Comparison of ENCODE assay signal across 1 cellular context in the genomic region with DNA sequence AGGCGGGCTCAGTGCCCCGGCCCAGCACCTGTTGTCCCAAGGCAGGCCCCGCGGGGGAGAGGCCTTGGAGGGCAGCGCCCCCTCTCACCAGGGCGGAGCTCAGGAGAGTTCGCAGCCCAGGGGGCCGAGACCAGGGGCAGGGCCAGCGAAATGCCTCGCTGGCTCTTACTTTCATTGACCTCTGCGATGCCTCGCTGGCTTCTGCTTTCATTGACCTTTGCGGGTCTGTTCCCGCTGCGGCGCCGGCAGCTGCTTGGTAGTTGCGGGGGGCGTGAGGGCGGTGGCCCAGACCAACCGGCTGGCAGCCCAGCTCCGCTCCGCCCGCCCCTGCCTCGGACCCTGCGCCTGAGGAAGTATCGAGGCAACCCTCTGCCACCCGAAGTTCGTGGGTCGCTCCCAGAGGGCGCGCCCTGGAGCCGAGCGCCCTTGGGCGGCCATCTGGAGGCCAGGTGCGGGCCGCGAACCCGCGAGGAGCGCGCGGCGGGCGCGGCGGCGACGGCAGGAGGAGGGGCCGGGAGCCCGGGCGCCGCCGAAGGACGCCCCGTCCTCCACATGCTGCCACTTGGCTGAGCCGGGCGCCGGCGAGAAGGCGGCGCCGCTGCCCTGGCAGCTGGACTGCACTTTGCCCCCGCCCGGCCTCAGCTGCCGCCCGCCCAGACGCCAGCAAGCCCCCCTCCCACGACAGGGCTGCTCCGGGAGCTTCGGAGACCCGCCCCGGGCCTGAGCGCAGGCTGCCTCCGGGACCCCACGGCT.
A peak's percentile ranks its signal among the peaks of the same experiment; 100 is the strongest.
TF ChIP-seq lines count a peak whose summit lies in the region.

No MANE protein-coding gene starts in this region.

TF ChIP-seq in HepG2, 621 proteins besides CTCF, POLR2A, EP300 and RAD21 (continued from another document and continues in another):
- TF ChIP-seq, protein P1, sequence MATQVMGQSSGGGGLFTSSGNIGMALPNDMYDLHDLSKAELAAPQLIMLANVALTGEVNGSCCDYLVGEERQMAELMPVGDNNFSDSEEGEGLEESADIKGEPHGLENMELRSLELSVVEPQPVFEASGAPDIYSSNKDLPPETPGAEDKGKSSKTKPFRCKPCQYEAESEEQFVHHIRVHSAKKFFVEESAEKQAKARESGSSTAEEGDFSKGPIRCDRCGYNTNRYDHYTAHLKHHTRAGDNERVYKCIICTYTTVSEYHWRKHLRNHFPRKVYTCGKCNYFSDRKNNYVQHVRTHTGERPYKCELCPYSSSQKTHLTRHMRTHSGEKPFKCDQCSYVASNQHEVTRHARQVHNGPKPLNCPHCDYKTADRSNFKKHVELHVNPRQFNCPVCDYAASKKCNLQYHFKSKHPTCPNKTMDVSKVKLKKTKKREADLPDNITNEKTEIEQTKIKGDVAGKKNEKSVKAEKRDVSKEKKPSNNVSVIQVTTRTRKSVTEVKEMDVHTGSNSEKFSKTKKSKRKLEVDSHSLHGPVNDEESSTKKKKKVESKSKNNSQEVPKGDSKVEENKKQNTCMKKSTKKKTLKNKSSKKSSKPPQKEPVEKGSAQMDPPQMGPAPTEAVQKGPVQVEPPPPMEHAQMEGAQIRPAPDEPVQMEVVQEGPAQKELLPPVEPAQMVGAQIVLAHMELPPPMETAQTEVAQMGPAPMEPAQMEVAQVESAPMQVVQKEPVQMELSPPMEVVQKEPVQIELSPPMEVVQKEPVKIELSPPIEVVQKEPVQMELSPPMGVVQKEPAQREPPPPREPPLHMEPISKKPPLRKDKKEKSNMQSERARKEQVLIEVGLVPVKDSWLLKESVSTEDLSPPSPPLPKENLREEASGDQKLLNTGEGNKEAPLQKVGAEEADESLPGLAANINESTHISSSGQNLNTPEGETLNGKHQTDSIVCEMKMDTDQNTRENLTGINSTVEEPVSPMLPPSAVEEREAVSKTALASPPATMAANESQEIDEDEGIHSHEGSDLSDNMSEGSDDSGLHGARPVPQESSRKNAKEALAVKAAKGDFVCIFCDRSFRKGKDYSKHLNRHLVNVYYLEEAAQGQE (IDR thresholded peaks at IDR 0.05; ENCODE audit: borderline replicate concordance in 1 of 2, low read depth in 1 of 2, low read length in 2 of 2) = peak in 1 of 2 experiments; percentile 7; a peak in 1 of 4 replicates
- TF ChIP-seq TP53 (CRISPR knock-in tag; conservative IDR thresholded peaks at IDR 0.05) (no peak), RARA (CRISPR knock-in tag; IDR thresholded peaks at IDR 0.05) (0 out of 2 replicates have a peak, but pooled peaks have one; percentile 23), ZNF335 (CRISPR knock-in tag; IDR thresholded peaks at IDR 0.05) (no peak; the same call in 1 of the 2 replicates), MLLT10 (CRISPR knock-in tag; IDR thresholded peaks at IDR 0.05) (no peak), HCFC1 (IDR thresholded peaks at IDR 0.05; ENCODE audit: low read depth, low read length) (no peak), ZNF652 (CRISPR knock-in tag; IDR thresholded peaks at IDR 0.05; ENCODE audit: borderline replicate concordance, low read depth) (no peak), JARID2 (CRISPR knock-in tag; IDR thresholded peaks at IDR 0.05; ENCODE audit: insufficient replicate concordance) (no peak), ASH2L (IDR thresholded peaks at IDR 0.05; ENCODE audit: insufficient read length, low read depth, low read length) (peak; percentile 83), ZSCAN21 (CRISPR knock-in tag; IDR thresholded peaks at IDR 0.05; ENCODE audit: borderline replicate concordance) (peak; percentile 73; the same call in 1 of the 2 replicates), JUNB (CRISPR knock-in tag; IDR thresholded peaks at IDR 0.05; ENCODE audit: borderline replicate concordance) (no peak), ZNF20 (CRISPR knock-in tag; IDR thresholded peaks at IDR 0.05) (no peak), ZSCAN20 (CRISPR knock-in tag; IDR thresholded peaks at IDR 0.05; ENCODE audit: borderline replicate concordance) (peak; percentile 73; the same call in 1 of the 2 replicates), BHLHE40 (IDR thresholded peaks at IDR 0.05; ENCODE audit: low read length) (no peak; the same call in 1 of the 2 replicates), THYN1 (CRISPR knock-in tag; IDR thresholded peaks at IDR 0.05; ENCODE audit: borderline replicate concordance, low read depth) (no peak), ZNF7 (CRISPR knock-in tag; IDR thresholded peaks at IDR 0.05) (no peak), ZNF768 (CRISPR knock-in tag; IDR thresholded peaks at IDR 0.05) (peak; percentile 83), ZNF556 (CRISPR knock-in tag; IDR thresholded peaks at IDR 0.05; ENCODE audit: borderline replicate concordance) (no peak; the same call in 1 of the 2 replicates), KAT2B (IDR thresholded peaks at IDR 0.05; ENCODE audit: borderline replicate concordance, low read depth, low read length) (no peak), EZH2 (conservative IDR thresholded peaks at IDR 0.05; ENCODE audit: low read depth, low read length) (no peak), GLI4 (CRISPR knock-in tag; IDR thresholded peaks at IDR 0.05; ENCODE audit: borderline replicate concordance) (no peak), ZNF260 (CRISPR knock-in tag; IDR thresholded peaks at IDR 0.05; ENCODE audit: borderline replicate concordance, low read depth) (no peak), NFKB2 (CRISPR knock-in tag; IDR thresholded peaks at IDR 0.05; ENCODE audit: borderline replicate concordance) (peak; percentile 84; the same call in 1 of the 2 replicates), FOXM1 (CRISPR knock-in tag; IDR thresholded peaks at IDR 0.05) (no peak), ZNF607 (CRISPR knock-in tag; IDR thresholded peaks at IDR 0.05; ENCODE audit: borderline replicate concordance) (peak; percentile 13; the same call in 1 of the 2 replicates), ZNF30 (CRISPR knock-in tag; IDR thresholded peaks at IDR 0.05) (no peak), ZNF530 (CRISPR knock-in tag; IDR thresholded peaks at IDR 0.05; ENCODE audit: low read depth) (no peak), SIX4 (CRISPR knock-in tag; IDR thresholded peaks at IDR 0.05) (no peak), ZNF282 (IDR thresholded peaks at IDR 0.05; ENCODE audit: partially characterized antibody) (no peak), MIER2 (CRISPR knock-in tag; IDR thresholded peaks at IDR 0.05) (no peak), PAWR (CRISPR knock-in tag; IDR thresholded peaks at IDR 0.05; ENCODE audit: borderline replicate concordance) (no peak), ZNF138 (CRISPR knock-in tag; IDR thresholded peaks at IDR 0.05; ENCODE audit: low read depth) (no peak; the same call in 1 of the 2 replicates), TCF7 (IDR thresholded peaks at IDR 0.05; ENCODE audit: low read depth) (no peak), ZNF251 (CRISPR knock-in tag; IDR thresholded peaks at IDR 0.05) (no peak), ISL2 (CRISPR knock-in tag; IDR thresholded peaks at IDR 0.05) (peak; percentile 91)
- TF ChIP-seq, protein P2, sequence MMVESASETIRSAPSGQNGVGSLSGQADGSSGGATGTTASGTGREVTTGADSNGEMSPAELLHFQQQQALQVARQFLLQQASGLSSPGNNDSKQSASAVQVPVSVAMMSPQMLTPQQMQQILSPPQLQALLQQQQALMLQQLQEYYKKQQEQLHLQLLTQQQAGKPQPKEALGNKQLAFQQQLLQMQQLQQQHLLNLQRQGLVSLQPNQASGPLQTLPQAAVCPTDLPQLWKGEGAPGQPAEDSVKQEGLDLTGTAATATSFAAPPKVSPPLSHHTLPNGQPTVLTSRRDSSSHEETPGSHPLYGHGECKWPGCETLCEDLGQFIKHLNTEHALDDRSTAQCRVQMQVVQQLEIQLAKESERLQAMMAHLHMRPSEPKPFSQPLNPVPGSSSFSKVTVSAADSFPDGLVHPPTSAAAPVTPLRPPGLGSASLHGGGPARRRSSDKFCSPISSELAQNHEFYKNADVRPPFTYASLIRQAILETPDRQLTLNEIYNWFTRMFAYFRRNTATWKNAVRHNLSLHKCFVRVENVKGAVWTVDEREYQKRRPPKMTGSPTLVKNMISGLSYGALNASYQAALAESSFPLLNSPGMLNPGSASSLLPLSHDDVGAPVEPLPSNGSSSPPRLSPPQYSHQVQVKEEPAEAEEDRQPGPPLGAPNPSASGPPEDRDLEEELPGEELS (CRISPR knock-in tag; IDR thresholded peaks at IDR 0.05) = peak; percentile 1; the same call in 1 of the 2 replicates
- TF ChIP-seq, protein P3, sequence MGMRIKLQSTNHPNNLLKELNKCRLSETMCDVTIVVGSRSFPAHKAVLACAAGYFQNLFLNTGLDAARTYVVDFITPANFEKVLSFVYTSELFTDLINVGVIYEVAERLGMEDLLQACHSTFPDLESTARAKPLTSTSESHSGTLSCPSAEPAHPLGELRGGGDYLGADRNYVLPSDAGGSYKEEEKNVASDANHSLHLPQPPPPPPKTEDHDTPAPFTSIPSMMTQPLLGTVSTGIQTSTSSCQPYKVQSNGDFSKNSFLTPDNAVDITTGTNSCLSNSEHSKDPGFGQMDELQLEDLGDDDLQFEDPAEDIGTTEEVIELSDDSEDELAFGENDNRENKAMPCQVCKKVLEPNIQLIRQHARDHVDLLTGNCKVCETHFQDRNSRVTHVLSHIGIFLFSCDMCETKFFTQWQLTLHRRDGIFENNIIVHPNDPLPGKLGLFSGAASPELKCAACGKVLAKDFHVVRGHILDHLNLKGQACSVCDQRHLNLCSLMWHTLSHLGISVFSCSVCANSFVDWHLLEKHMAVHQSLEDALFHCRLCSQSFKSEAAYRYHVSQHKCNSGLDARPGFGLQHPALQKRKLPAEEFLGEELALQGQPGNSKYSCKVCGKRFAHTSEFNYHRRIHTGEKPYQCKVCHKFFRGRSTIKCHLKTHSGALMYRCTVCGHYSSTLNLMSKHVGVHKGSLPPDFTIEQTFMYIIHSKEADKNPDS (CRISPR knock-in tag; IDR thresholded peaks at IDR 0.05) = no peak
- TF ChIP-seq, protein P4, sequence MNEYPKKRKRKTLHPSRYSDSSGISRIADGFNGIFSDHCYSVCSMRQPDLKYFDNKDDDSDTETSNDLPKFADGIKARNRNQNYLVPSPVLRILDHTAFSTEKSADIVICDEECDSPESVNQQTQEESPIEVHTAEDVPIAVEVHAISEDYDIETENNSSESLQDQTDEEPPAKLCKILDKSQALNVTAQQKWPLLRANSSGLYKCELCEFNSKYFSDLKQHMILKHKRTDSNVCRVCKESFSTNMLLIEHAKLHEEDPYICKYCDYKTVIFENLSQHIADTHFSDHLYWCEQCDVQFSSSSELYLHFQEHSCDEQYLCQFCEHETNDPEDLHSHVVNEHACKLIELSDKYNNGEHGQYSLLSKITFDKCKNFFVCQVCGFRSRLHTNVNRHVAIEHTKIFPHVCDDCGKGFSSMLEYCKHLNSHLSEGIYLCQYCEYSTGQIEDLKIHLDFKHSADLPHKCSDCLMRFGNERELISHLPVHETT (CRISPR knock-in tag; conservative IDR thresholded peaks at IDR 0.05) = peak; percentile 51
- TF ChIP-seq, protein P5, sequence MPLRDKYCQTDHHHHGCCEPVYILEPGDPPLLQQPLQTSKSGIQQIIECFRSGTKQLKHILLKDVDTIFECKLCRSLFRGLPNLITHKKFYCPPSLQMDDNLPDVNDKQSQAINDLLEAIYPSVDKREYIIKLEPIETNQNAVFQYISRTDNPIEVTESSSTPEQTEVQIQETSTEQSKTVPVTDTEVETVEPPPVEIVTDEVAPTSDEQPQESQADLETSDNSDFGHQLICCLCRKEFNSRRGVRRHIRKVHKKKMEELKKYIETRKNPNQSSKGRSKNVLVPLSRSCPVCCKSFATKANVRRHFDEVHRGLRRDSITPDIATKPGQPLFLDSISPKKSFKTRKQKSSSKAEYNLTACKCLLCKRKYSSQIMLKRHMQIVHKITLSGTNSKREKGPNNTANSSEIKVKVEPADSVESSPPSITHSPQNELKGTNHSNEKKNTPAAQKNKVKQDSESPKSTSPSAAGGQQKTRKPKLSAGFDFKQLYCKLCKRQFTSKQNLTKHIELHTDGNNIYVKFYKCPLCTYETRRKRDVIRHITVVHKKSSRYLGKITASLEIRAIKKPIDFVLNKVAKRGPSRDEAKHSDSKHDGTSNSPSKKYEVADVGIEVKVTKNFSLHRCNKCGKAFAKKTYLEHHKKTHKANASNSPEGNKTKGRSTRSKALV (CRISPR knock-in tag; IDR thresholded peaks at IDR 0.05) = peak; percentile 79
- TF ChIP-seq, protein P6, sequence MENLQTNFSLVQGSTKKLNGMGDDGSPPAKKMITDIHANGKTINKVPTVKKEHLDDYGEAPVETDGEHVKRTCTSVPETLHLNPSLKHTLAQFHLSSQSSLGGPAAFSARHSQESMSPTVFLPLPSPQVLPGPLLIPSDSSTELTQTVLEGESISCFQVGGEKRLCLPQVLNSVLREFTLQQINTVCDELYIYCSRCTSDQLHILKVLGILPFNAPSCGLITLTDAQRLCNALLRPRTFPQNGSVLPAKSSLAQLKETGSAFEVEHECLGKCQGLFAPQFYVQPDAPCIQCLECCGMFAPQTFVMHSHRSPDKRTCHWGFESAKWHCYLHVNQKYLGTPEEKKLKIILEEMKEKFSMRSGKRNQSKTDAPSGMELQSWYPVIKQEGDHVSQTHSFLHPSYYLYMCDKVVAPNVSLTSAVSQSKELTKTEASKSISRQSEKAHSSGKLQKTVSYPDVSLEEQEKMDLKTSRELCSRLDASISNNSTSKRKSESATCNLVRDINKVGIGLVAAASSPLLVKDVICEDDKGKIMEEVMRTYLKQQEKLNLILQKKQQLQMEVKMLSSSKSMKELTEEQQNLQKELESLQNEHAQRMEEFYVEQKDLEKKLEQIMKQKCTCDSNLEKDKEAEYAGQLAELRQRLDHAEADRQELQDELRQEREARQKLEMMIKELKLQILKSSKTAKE (CRISPR knock-in tag; IDR thresholded peaks at IDR 0.05; ENCODE audit: borderline replicate concordance) = peak; percentile 29; the same call in 1 of the 2 replicates
- TF ChIP-seq, protein P7, sequence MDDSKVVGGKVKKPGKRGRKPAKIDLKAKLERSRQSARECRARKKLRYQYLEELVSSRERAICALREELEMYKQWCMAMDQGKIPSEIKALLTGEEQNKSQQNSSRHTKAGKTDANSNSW (CRISPR knock-in tag; IDR thresholded peaks at IDR 0.05; ENCODE audit: borderline replicate concordance) = no peak
- TF ChIP-seq, protein P8, sequence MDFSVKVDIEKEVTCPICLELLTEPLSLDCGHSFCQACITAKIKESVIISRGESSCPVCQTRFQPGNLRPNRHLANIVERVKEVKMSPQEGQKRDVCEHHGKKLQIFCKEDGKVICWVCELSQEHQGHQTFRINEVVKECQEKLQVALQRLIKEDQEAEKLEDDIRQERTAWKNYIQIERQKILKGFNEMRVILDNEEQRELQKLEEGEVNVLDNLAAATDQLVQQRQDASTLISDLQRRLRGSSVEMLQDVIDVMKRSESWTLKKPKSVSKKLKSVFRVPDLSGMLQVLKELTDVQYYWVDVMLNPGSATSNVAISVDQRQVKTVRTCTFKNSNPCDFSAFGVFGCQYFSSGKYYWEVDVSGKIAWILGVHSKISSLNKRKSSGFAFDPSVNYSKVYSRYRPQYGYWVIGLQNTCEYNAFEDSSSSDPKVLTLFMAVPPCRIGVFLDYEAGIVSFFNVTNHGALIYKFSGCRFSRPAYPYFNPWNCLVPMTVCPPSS (IDR thresholded peaks at IDR 0.05) = no peak
- TF ChIP-seq, protein P9, sequence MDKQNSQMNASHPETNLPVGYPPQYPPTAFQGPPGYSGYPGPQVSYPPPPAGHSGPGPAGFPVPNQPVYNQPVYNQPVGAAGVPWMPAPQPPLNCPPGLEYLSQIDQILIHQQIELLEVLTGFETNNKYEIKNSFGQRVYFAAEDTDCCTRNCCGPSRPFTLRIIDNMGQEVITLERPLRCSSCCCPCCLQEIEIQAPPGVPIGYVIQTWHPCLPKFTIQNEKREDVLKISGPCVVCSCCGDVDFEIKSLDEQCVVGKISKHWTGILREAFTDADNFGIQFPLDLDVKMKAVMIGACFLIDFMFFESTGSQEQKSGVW (CRISPR knock-in tag; IDR thresholded peaks at IDR 0.05; ENCODE audit: borderline replicate concordance) = no peak
- TF ChIP-seq, protein P10, sequence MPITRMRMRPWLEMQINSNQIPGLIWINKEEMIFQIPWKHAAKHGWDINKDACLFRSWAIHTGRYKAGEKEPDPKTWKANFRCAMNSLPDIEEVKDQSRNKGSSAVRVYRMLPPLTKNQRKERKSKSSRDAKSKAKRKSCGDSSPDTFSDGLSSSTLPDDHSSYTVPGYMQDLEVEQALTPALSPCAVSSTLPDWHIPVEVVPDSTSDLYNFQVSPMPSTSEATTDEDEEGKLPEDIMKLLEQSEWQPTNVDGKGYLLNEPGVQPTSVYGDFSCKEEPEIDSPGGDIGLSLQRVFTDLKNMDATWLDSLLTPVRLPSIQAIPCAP (CRISPR knock-in tag; IDR thresholded peaks at IDR 0.05; ENCODE audit: low read depth) = no peak
